27 cellular contexts compared by ENCODE assay signal in the genomic region with DNA sequence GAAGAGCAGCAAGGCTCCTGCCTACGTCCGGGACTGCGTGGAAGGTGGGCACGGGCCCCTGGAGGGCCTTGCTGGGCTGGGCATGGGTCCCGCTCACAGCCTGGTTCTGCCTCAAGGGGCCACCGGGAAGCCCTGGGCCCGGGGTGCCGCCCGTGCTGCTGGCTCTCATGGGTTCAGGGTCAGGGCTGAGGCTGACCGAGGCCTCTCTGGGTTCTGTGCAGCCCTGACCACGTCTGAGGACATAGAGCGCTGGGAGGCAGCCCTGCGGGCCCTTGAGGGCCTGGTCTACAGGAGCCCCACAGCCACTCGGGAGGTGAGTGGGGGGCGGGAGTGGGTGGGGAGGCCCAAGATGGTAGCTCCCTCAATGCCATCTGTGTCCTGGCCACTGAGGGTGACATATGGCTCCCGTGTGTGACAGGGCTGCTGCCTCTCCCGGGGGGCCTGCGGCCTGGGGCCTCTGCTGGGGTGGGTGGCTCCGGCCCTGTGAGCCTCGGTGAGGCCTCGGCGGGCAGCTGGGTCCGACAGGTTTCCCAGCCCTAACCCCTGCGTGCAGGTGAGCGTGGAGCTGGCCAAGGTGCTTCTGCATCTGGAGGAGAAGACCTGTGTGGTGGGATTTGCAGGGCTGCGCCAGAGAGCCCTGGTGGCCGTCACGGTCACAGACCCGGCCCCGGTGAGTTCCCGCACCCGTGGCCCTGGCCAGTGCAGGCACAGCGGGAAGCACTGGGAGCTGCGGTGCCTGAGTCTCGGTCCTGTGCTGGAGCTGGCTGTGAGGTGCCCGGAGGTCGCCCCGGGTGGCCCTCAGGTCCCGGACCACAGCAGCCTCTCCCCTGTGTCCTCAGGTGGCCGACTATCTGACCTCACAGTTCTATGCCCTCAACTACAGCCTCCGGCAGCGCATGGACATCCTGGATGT. TPM values are rescaled to one million over a fixed set of nuclear protein-coding genes. Genes with fewer than 3 reads are reported as not detected.
A peak's percentile ranks its signal among the peaks of the same experiment; 100 is the strongest.
DNase-seq lines count a peak whose midpoint lies in the region; ATAC-seq, FAIRE-seq and TF ChIP-seq lines count a peak whose summit lies in the region.
"Had no signal": no experiment of that assay in that cellular context is flagged by ENCODE, and none has a peak within 500 bp of the region (broad histone marks: within the 10 kb centered on the region; RNA-seq: fewer than 3 reads in every experiment).

No MANE protein-coding gene starts in this region.

- no peaks in the 10 kb centered on the region for H3K27me3 ChIP-seq in GM12878 (replicated peaks in 1 of 2; ENCODE audit: control insufficient read depth in 2 of 2, insufficient read depth in 2 of 2, low read length in 1 of 2)
- H3K27me3 ChIP-seq: SJSA1 had no signal

- intact Hi-C loops in GM12878 (cut with micrococcal nuclease; ENCODE audit: unreplicated experiment) = no loop called here

- no peak for FAIRE-seq in GM12878 (lab: Jason Lieb, UNC)
- FAIRE-seq: G401.6, GM12891 had no signal

- peak; percentile 9 for DNase-seq in activated naive CD4-positive, alpha-beta T cell treated with anti-CD3 and anti-CD28 coated beads, Interleukin-2, amount 50 U/mL, for 16 hours
- no peak for DNase-seq in activated naive CD4-positive, alpha-beta T cell treated with Interleukin-2 at 50 U/mL for 16 hours
- DNase-seq in GM12878 (ENCODE audit: low read depth, low spot score) = no peak
- DNase-seq: Caco-2; CD8-positive, alpha-beta T cell; GOT3; HCEC 1CT; MM.1S; NCI-H1417; NCI-H1694; NCI-H2029 treated with DMSO at 0.1 percent for 48 hours; NCI-H446 treated with DMSO at 0.1 percent for 48 hours; NCI-H526; NCI-H82; NK-92 treated with Interleukin-12 subunit alpha and Interleukin-12 subunit beta, amount 100 ng/mL, for 24 hours; PC-9; Right ventricle myocardium superior had no signal

- TF ChIP-seq POLR2A in GM12878 (IDR thresholded peaks at IDR 0.05; ENCODE audit: low read depth, low read length) = 0 out of 2 replicates have a peak, but pooled peaks have one; percentile 15

- H3K4me3 ChIP-seq in GM12878 = no peak overlapping the region
- H3K4me3 ChIP-seq: PC-9, SJSA1 had no signal

- H3K9ac ChIP-seq in GM12878 (ENCODE audit: control insufficient read depth, insufficient read depth, low read length) = no peak overlapping the region
- H3K9ac ChIP-seq: KMS-11 had no signal

- SMC1A ChIA-PET in GM12878 (lab: Charles Lee; ENCODE audit: uncharacterized antibody, unreplicated experiment) = no interaction called here

- BruUV-seq in GM12878 (replicated peaks; lab: Mats Ljungman, UMichigan) = no TSS peak

- TF ChIP-seq CTCF in GM12878 (IDR thresholded peaks at IDR 0.05 in 2 of 3, conservative IDR thresholded peaks at IDR 0.05 in 1 of 3; ENCODE audit: control insufficient read depth in 2 of 3, extremely low read depth in 1 of 3, insufficient read depth in 1 of 3, low read depth in 3 of 3, low read length in 3 of 3) = no peak

- TF ChIP-seq RAD21 in GM12878 (IDR thresholded peaks at IDR 0.05; ENCODE audit: insufficient read depth, low read depth, low read length) = no peak

- no peaks in the 10 kb centered on the region for H3K79me2 ChIP-seq in GM12878 (ENCODE audit: control insufficient read depth, insufficient read depth, low read length)

- H2AFZ ChIP-seq in GM12878 (ENCODE audit: control insufficient read depth, low read depth, low read length) = no peak overlapping the region
- H2AFZ ChIP-seq: PC-9 had no signal

- WGBS in GM12878 (ENCODE audit: insufficient coverage, insufficient replicate concordance, low lambda C conversion rate, missing lambda C conversion rate) = 97% methylated on average over 41 of the region's 42 CpGs

- no peak overlapping the region for H3K4me2 ChIP-seq in GM12878 (ENCODE audit: control insufficient read depth, insufficient read depth)
- H3K4me2 ChIP-seq: KMS-11, PC-9 had no signal

- H3K9me3 ChIP-seq in GM12878 (replicated peaks; ENCODE audit: control insufficient read depth, insufficient read depth, low read length) = no peaks in the 10 kb centered on the region
- H3K9me3 ChIP-seq: Caco-2, SJSA1 had no signal

- RAD21 ChIA-PET in GM12878 (lab: Charles Lee; ENCODE audit: unreplicated experiment) = no interaction called here

- CTCF ChIA-PET in GM12878 (lab: Yijun Ruan, JAX) = no interaction called here

- no peak for TF ChIP-seq EP300 in GM12878 (IDR thresholded peaks at IDR 0.05; ENCODE audit: borderline replicate concordance in 1 of 2, control insufficient read depth in 1 of 2, low read depth in 2 of 2, low read length in 2 of 2)

- H3K36me3 ChIP-seq in GM12878 (ENCODE audit: control insufficient read depth in 2 of 2, insufficient read depth in 2 of 2, low read length in 1 of 2) = peaks cover 7 to 11% of the 10 kb centered on the region in 2 experiments; a peak in 3 of 4 replicates

- H3K4me1 ChIP-seq in GM12878 (ENCODE audit: control insufficient read depth, insufficient read depth, low read length) = no peaks in the 10 kb centered on the region
- H3K4me1 ChIP-seq: Caco-2, SJSA1 had no signal

- ATAC-seq in GM12878 = no peak
- ATAC-seq in GM19455 (IDR thresholded peaks at IDR 0.05; ENCODE audit: unreplicated experiment) = no peak
- ATAC-seq: CD8-positive, alpha-beta T cell had no signal

- no peaks in the 10 kb centered on the region for H4K20me1 ChIP-seq in GM12878 (ENCODE audit: control insufficient read depth, insufficient read depth)

- in situ Hi-C loops in GM12878 (cut with MboI) = no loop called here

- no peak overlapping the region for H3K27ac ChIP-seq in GM12878 (ENCODE audit: control insufficient read depth, insufficient read depth)
- H3K27ac ChIP-seq: 22Rv1, C4-2B, KMS-11, PC-9, SJSA1 had no signal

- POLR2A ChIA-PET in GM12878 (lab: Charles Lee) = no interaction called here

RNA-seq across cellular contexts. Expression of gene TELO2, which starts 9.2 kb away (rescaled TPM):
- 39.3 and 46.2 TPM in 2 replicates for total RNA-seq in GM12878 (2013; cell fraction: nucleolus; rRNA removed)
- 21.5 and 25.2 TPM in 2 replicates for total RNA-seq in GM12878 (2014; rRNA removed)
- total RNA-seq in GM12878 (2014; rRNA removed; fragmentation: Illumina TruSeq; extraction: Trizol) = 7.1 and 8.2 TPM in 2 replicates
- 60.0 and 72.8 TPM in 2 replicates for total RNA-seq in GM12878 (2021)
- polyA plus RNA-seq in GM12878 (2011; ENCODE audit: low read depth) = 7.7 TPM
- 5.2 and 11.9 TPM in 2 replicates for polyA plus RNA-seq in GM12878 (2011; rRNA removed)
- polyA plus RNA-seq in GM12878 (2011; cell fraction: cytosol; rRNA removed) = 18.2 and 37.3 TPM in 2 replicates
- 386 and 553 TPM in 2 replicates for polyA plus RNA-seq in GM12878 (2011; cell fraction: nucleus; rRNA removed)
- polyA plus RNA-seq in GM12878 (2012) = 28.0 and 32.9 TPM in 2 replicates
- 0.68 and 5.0 TPM in 2 replicates for polyA plus RNA-seq in GM12878 (2014; fragmentation: Illumina TruSeq; extraction: Trizol)
- 1 to 10 TPM in 1 of 2 experiments, under 1 TPM in 1; 0.55 to 2.4 TPM for polyA plus RNA-seq in GM12878 (2014; fragmentation: Nextera tagmentation; extraction: Ambion mirVana)
- polyA plus RNA-seq in GM12878 (2014; rRNA removed) = 56.4 and 83.7 TPM in 2 replicates
- 10 to 100 TPM; 57.8 to 69.1 TPM for polyA plus RNA-seq in GM12878 (2016; fragmentation: Nextera tagmentation; extraction: Ambion mirVana)
- polyA minus RNA-seq in GM12878 (2011; rRNA and poly(A)+ RNA removed) = 3.3 and 9.1 TPM in 2 replicates
- polyA minus RNA-seq in GM12878 (2011; cell fraction: cytosol; rRNA and poly(A)+ RNA removed) = 7.0 and 7.6 TPM in 2 replicates
- 24.1 and 45.8 TPM in 2 replicates for polyA minus RNA-seq in GM12878 (2011; cell fraction: nucleus; rRNA and poly(A)+ RNA removed)

RNA-seq across cellular contexts. Expression of gene PTX4, which starts 13.6 kb away (rescaled TPM):
- total RNA-seq in GM12878 (2013; cell fraction: nucleolus; rRNA removed) = not detected in 2 replicates
- total RNA-seq in GM12878 (2014; rRNA removed) (not detected in 2 replicates), GM12878 (2014; rRNA removed; fragmentation: Illumina TruSeq; extraction: Trizol) (not detected in 2 replicates), GM12878 (2021) (not detected in 2 replicates)
- polyA plus RNA-seq in GM12878 (2011; ENCODE audit: low read depth) = not detected
- polyA plus RNA-seq in GM12878 (2011; rRNA removed) (not detected in 2 replicates), GM12878 (2014; fragmentation: Illumina TruSeq; extraction: Trizol) (not detected in 2 replicates), GM12878 (2014; fragmentation: Nextera tagmentation; extraction: Ambion mirVana) (not detected), GM12878 (2014; rRNA removed) (0.20 TPM in 1 of 2 replicates, not detected in the other), GM12878 (2016; fragmentation: Nextera tagmentation; extraction: Ambion mirVana) (not detected)
- polyA plus RNA-seq in GM12878 (2011; cell fraction: cytosol; rRNA removed) = not detected in 2 replicates
- polyA plus RNA-seq in GM12878 (2011; cell fraction: nucleus; rRNA removed) = not detected in 2 replicates
- polyA plus RNA-seq in GM12878 (2012) = not detected in 2 replicates
- not detected in 2 replicates for polyA minus RNA-seq in GM12878 (2011; rRNA and poly(A)+ RNA removed)
- polyA minus RNA-seq in GM12878 (2011; cell fraction: cytosol; rRNA and poly(A)+ RNA removed) = not detected in 2 replicates
- not detected in 2 replicates for polyA minus RNA-seq in GM12878 (2011; cell fraction: nucleus; rRNA and poly(A)+ RNA removed)
- total RNA-seq: B cell; Caco-2; CD8-positive, alpha-beta T cell; RPMI7951; SJSA1 had no signal
- polyA plus RNA-seq: IgD-negative memory B cell had no signal

RNA-seq across cellular contexts. Expression of gene CLCN7, which starts 27.5 kb away (rescaled TPM):
- total RNA-seq in GM12878 (2013; cell fraction: nucleolus; rRNA removed) = 111 TPM in 2 replicates
- total RNA-seq in GM12878 (2014; rRNA removed) (21.3 and 27.1 TPM in 2 replicates), GM12878 (2014; rRNA removed; fragmentation: Illumina TruSeq; extraction: Trizol) (7.7 and 7.8 TPM in 2 replicates), GM12878 (2021) (56.3 and 62.5 TPM in 2 replicates)
- polyA plus RNA-seq in GM12878 (2011; ENCODE audit: low read depth) = 18.9 TPM
- polyA plus RNA-seq in GM12878 (2011; rRNA removed) (5.0 and 12.8 TPM in 2 replicates), GM12878 (2014; fragmentation: Illumina TruSeq; extraction: Trizol) (2.7 and 11.6 TPM in 2 replicates), GM12878 (2014; fragmentation: Nextera tagmentation; extraction: Ambion mirVana) (under 1 TPM; 0.04 to 0.18 TPM), GM12878 (2014; rRNA removed) (61.6 and 64.5 TPM in 2 replicates), GM12878 (2016; fragmentation: Nextera tagmentation; extraction: Ambion mirVana) (10 to 100 TPM; 36.7 to 38.0 TPM)
- 12.9 and 20.6 TPM in 2 replicates for polyA plus RNA-seq in GM12878 (2011; cell fraction: cytosol; rRNA removed)
- polyA plus RNA-seq in GM12878 (2011; cell fraction: nucleus; rRNA removed) = 292 and 389 TPM in 2 replicates
- polyA plus RNA-seq in GM12878 (2012) = 50.7 and 52.0 TPM in 2 replicates
- polyA minus RNA-seq in GM12878 (2011; rRNA and poly(A)+ RNA removed) = 17.0 and 18.1 TPM in 2 replicates
- polyA minus RNA-seq in GM12878 (2011; cell fraction: cytosol; rRNA and poly(A)+ RNA removed) = 5.7 and 7.2 TPM in 2 replicates
- polyA minus RNA-seq in GM12878 (2011; cell fraction: nucleus; rRNA and poly(A)+ RNA removed) = 47.1 and 65.3 TPM in 2 replicates

RNA-seq across cellular contexts. Expression of gene TMEM204, which starts 31.1 kb away (rescaled TPM):
- not detected in 2 replicates for total RNA-seq in GM12878 (2013; cell fraction: nucleolus; rRNA removed)
- total RNA-seq in GM12878 (2014; rRNA removed) (not detected in 2 replicates), GM12878 (2014; rRNA removed; fragmentation: Illumina TruSeq; extraction: Trizol) (not detected in 2 replicates), GM12878 (2021) (0.18 TPM in 1 of 2 replicates, not detected in the other)
- polyA plus RNA-seq in GM12878 (2011; ENCODE audit: low read depth) = not detected
- polyA plus RNA-seq in GM12878 (2011; rRNA removed) (not detected in 2 replicates), GM12878 (2014; fragmentation: Illumina TruSeq; extraction: Trizol) (not detected in 2 replicates), GM12878 (2014; fragmentation: Nextera tagmentation; extraction: Ambion mirVana) (under 1 TPM in 1 of 2 experiments, not detected in 1; 0.05 TPM), GM12878 (2014; rRNA removed) (not detected in 2 replicates), GM12878 (2016; fragmentation: Nextera tagmentation; extraction: Ambion mirVana) (under 1 TPM in 1 of 2 experiments, not detected in 1; 0.30 TPM)
- polyA plus RNA-seq in GM12878 (2011; cell fraction: cytosol; rRNA removed) = not detected in 2 replicates
- polyA plus RNA-seq in GM12878 (2011; cell fraction: nucleus; rRNA removed) = not detected in 2 replicates
- 0.10 and 0.12 TPM in 2 replicates for polyA plus RNA-seq in GM12878 (2012)
- not detected in 2 replicates for polyA minus RNA-seq in GM12878 (2011; rRNA and poly(A)+ RNA removed)
- not detected in 2 replicates for polyA minus RNA-seq in GM12878 (2011; cell fraction: cytosol; rRNA and poly(A)+ RNA removed)
- not detected in 2 replicates for polyA minus RNA-seq in GM12878 (2011; cell fraction: nucleus; rRNA and poly(A)+ RNA removed)
- total RNA-seq: Caco-2, PC-9, RPMI7951 had no signal

RNA-seq across cellular contexts. Expression of gene CCDC154, which starts 58.0 kb away (rescaled TPM):
- total RNA-seq in GM12878 (2013; cell fraction: nucleolus; rRNA removed) = 0.42 and 0.46 TPM in 2 replicates
- total RNA-seq in GM12878 (2014; rRNA removed) (0.06 and 0.11 TPM in 2 replicates), GM12878 (2014; rRNA removed; fragmentation: Illumina TruSeq; extraction: Trizol) (not detected in 2 replicates), GM12878 (2021) (0.21 and 0.26 TPM in 2 replicates)
- polyA plus RNA-seq in GM12878 (2011; ENCODE audit: low read depth) = not detected
- polyA plus RNA-seq in GM12878 (2011; rRNA removed) (not detected in 2 replicates), GM12878 (2014; fragmentation: Illumina TruSeq; extraction: Trizol) (not detected in 2 replicates), GM12878 (2014; fragmentation: Nextera tagmentation; extraction: Ambion mirVana) (not detected), GM12878 (2014; rRNA removed) (0.33 TPM in 1 of 2 replicates, not detected in the other), GM12878 (2016; fragmentation: Nextera tagmentation; extraction: Ambion mirVana) (under 1 TPM in 1 of 2 experiments, not detected in 1; 0.25 TPM)
- not detected in 2 replicates for polyA plus RNA-seq in GM12878 (2011; cell fraction: cytosol; rRNA removed)
- 0.19 and 0.37 TPM in 2 replicates for polyA plus RNA-seq in GM12878 (2011; cell fraction: nucleus; rRNA removed)
- 0.08 and 0.37 TPM in 2 replicates for polyA plus RNA-seq in GM12878 (2012)
- not detected in 2 replicates for polyA minus RNA-seq in GM12878 (2011; rRNA and poly(A)+ RNA removed)
- polyA minus RNA-seq in GM12878 (2011; cell fraction: cytosol; rRNA and poly(A)+ RNA removed) = not detected in 2 replicates
- polyA minus RNA-seq in GM12878 (2011; cell fraction: nucleus; rRNA and poly(A)+ RNA removed) = not detected in 2 replicates
- total RNA-seq: RPMI7951, SJSA1 had no signal
